In the genomic region with DNA sequence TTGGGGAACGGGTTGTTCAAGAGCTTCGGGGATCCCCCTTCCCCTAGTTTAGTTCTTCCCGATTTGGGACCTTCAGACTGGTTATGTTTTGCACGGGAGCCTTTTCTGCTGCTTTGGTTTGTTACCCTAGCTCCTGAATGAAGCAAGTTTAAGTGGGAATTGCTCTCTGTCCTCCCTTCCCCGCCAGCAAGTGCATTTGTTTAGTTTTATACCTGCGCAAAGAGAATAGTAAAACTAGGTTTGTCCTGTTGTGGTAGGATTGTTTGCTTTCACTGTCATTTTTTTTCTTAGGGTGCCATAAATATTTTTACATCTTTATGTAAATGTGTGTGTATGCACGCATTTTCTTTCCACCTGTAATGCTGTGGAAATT, we compare ENCODE assay signal across 8 cellular contexts. TPM values are rescaled to one million over a fixed set of nuclear protein-coding genes. Genes with fewer than 3 reads are reported as not detected.
DNase-seq lines count a peak whose midpoint lies in the region; ATAC-seq and TF ChIP-seq lines count a peak whose summit lies in the region.

No MANE protein-coding gene starts in this region.

- ATAC-seq in RWPE2 (ENCODE audit: low read depth): no peak
- no peak for ATAC-seq in GM21447 (IDR thresholded peaks at IDR 0.05; ENCODE audit: unreplicated experiment)
- no peak for ATAC-seq in HG02571 (IDR thresholded peaks at IDR 0.05; ENCODE audit: unreplicated experiment)

- H3K4me1 ChIP-seq in RWPE2 (ENCODE audit: insufficient read depth, poor library complexity, severe bottlenecking) (peaks cover 12% of the 10 kb centered on the region), esophagus muscularis mucosa (peaks cover 0 to 28% (median 19%) of the 10 kb centered on the region in 4 donors), ovary (ENCODE audit: insufficient read depth) (peaks cover 4% of the 10 kb centered on the region)

- no peak for TF ChIP-seq POLR2A in esophagus muscularis mucosa (IDR thresholded peaks at IDR 0.05; ENCODE audit: low read depth)
- no peak for TF ChIP-seq POLR2A in ovary (IDR thresholded peaks at IDR 0.05)

- no peak for TF ChIP-seq EP300 in esophagus muscularis mucosa (IDR thresholded peaks at IDR 0.05)
- TF ChIP-seq EP300 in ovary (IDR thresholded peaks at IDR 0.05): no peak

- H3K4me3 ChIP-seq in GM12865 (ENCODE audit: low read depth, low read length) (peak overlapping the region; percentile 77), RWPE2 (ENCODE audit: severe bottlenecking) (peak overlapping the region; percentile 65), esophagus muscularis mucosa (peak overlapping the region; percentile 70 to 89 (median 82)), ovary (peak overlapping the region; percentile 92)

- no peak for DNase-seq in GM12865 (ENCODE audit: low read depth)
- DNase-seq in RWPE2 (ENCODE audit: low spot score): no peak
- DNase-seq in esophagus muscularis mucosa (ENCODE audit: extremely low spot score): no peak
- no peak for DNase-seq in ovary
- no peak for DNase-seq in GM19240 (ENCODE audit: insufficient read length, low spot score)
- DNase-seq in NCI-H82 (lab: John Stamatoyannopoulos, UW): no peak

- H3K27ac ChIP-seq in RWPE2 (ENCODE audit: poor library complexity, severe bottlenecking) (no peak overlapping the region), esophagus muscularis mucosa (replicated peaks in 1 of 4) (peak overlapping the region; percentile 76 to 78 (median 76)), ovary (no peak overlapping the region)

- TF ChIP-seq CTCF in GM12865 (IDR thresholded peaks at IDR 0.05; ENCODE audit: insufficient read depth, low read depth, low read length, missing control alignments) (no peak), RWPE2 (IDR thresholded peaks at IDR 0.05; ENCODE audit: poor library complexity, severe bottlenecking) (no peak), esophagus muscularis mucosa (IDR thresholded peaks at IDR 0.05) (no peak), ovary (IDR thresholded peaks at IDR 0.05) (no peak)

- H3K9me3 ChIP-seq in RWPE2 (ENCODE audit: severe bottlenecking) (no peaks in the 10 kb centered on the region), esophagus muscularis mucosa (no peaks in the 10 kb centered on the region), ovary (no peaks in the 10 kb centered on the region)

- WGBS in esophagus muscularis mucosa: 16% methylated on average over 7 of the region's 7 CpGs
- 26 to 27% (median 26%) methylated on average over 7 of the region's 7 CpGs for WGBS in ovary, 3 donors

- no peaks in the 10 kb centered on the region for H3K27me3 ChIP-seq in RWPE2 (ENCODE audit: insufficient read depth, poor library complexity, severe bottlenecking)
- H3K27me3 ChIP-seq in esophagus muscularis mucosa: no peaks in the 10 kb centered on the region
- H3K27me3 ChIP-seq in ovary: no peaks in the 10 kb centered on the region

- intact Hi-C loops in esophagus muscularis mucosa (cut with DNase I) (no loop called here), ovary (cut with DNase I) (no loop called here)

- H3K36me3 ChIP-seq in RWPE2 (ENCODE audit: low read depth) (no peaks in the 10 kb centered on the region), esophagus muscularis mucosa (no peaks in the 10 kb centered on the region), ovary (no peaks in the 10 kb centered on the region)

RNA-seq across cellular contexts. Expression of a gene that starts 0.7 kb away (rescaled TPM):
- 10 to 100 TPM; 22.8 to 34.1 (median 31.6) TPM for total RNA-seq in esophagus muscularis mucosa
- 10 to 100 TPM in 1 of 7 donors, 1 to 10 TPM in 6; 4.8 to 19.0 (median 8.1) TPM for total RNA-seq in ovary
- 10 to 100 TPM in 1 of 2 donors, 1 to 10 TPM in 1; 3.8 to 10.3 TPM for polyA plus RNA-seq in ovary

Comparison
In these comparisons a context has a peak if more than half of its experiments do, and no peak if none do; other contexts are left out.
1. H3K27ac ChIP-seq: peak in esophagus muscularis mucosa (4 of 4); none in RWPE2 (single experiment) and ovary (0 of 2).
2. Peak in every context shown above with its lines, with median percentiles within 50 percentile points of each other: H3K4me3 ChIP-seq.